ENCODE assay signal across 17 cellular contexts in the genomic region with DNA sequence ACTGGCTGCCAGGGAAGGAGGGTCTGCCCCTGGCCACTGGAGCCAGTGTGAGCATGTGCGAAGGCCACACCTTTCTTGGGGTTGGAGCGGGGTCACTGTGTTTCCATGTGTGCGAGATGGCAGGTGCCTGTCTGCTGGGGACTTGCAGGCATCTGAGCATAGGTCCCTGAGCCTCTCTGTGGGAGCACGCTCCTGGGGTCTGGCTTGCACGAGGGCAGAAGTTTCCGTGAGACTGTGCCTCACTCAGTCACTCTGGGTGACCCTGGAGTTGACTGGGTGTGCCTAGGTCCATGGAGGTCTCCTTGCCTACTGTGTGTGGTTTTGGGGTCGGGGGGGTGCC. TPM values are rescaled to one million over a fixed set of nuclear protein-coding genes. Genes with fewer than 3 reads are reported as not detected.
A peak's percentile ranks its signal among the peaks of the same experiment; 100 is the strongest.
DNase-seq lines count a peak whose midpoint lies in the region; ATAC-seq and TF ChIP-seq lines count a peak whose summit lies in the region.
"Had no signal": no experiment of that assay in that cellular context is flagged by ENCODE, and none has a peak within 500 bp of the region (broad histone marks: within the 10 kb centered on the region; RNA-seq: fewer than 3 reads in every experiment).

No MANE protein-coding gene starts in this region.

- H3K4me3 ChIP-seq in HEK293 (ENCODE audit: low read depth, low read length) (no peak overlapping the region), breast epithelium (peak overlapping the region in 2 of 3 donors; percentile 14 to 59), thyroid gland (replicated peaks in 1 of 3) (no peak overlapping the region)
- H3K4me3 ChIP-seq: PC-9, sigmoid colon had no signal

- peaks cover 3 to 6% of the 10 kb centered on the region in 2 experiments; a peak in 2 of 3 replicates for H3K36me3 ChIP-seq in HEK293 (ENCODE audit: control insufficient read depth in 2 of 2, insufficient read depth in 1 of 2, low read length in 2 of 2)
- H3K36me3 ChIP-seq in breast epithelium: no peaks in the 10 kb centered on the region
- no peaks in the 10 kb centered on the region for H3K36me3 ChIP-seq in thyroid gland

- H3K27me3 Mint-ChIP-seq in mesothelial cell of epicardium (ENCODE audit: low read depth): no peaks in the 10 kb centered on the region
- H3K27me3 Mint-ChIP-seq: activated CD8-positive, alpha-beta memory T cell treated with anti-CD3 and anti-CD28 coated beads, Interleukin-2, amount 10 ng/mL, durations not matched to agents 7 days and 5 days; CD4-positive, alpha-beta T cell had no signal

- peaks cover 23% of the 10 kb centered on the region for H3K4me1 ChIP-seq in HEK293 (ENCODE audit: control insufficient read depth, insufficient read depth, low read length)
- H3K4me1 ChIP-seq in breast epithelium: peaks cover 45 to 63% of the 10 kb centered on the region in 2 donors
- peaks cover 39 to 70% of the 10 kb centered on the region in 2 donors for H3K4me1 ChIP-seq in thyroid gland

- H3K4me3 Mint-ChIP-seq in mesothelial cell of epicardium: peak overlapping the region; percentile 54
- H3K4me3 Mint-ChIP-seq: activated CD8-positive, alpha-beta memory T cell treated with anti-CD3 and anti-CD28 coated beads, Interleukin-2, amount 10 ng/mL, durations not matched to agents 7 days and 5 days; CD4-positive, alpha-beta T cell; stimulated activated effector memory CD8-positive, alpha-beta T cell treated with anti-CD3 and anti-CD28 coated beads, Interleukin-12 subunit alpha, Interleukin-12 subunit beta, amount 100 ng/mL, for 72 hours had no signal

- 60 to 72% methylated on average over 2 to 4 of the region's 7 CpGs for WGBS in thyroid gland, 2 donors

- H3K4me1 Mint-ChIP-seq in mesothelial cell of epicardium: peaks cover 60% of the 10 kb centered on the region

- POLR2A ChIA-PET in HEK293 (lab: Yijun Ruan, JAX): interaction anchor here (1.0 kb wide), 1 partner anchor 28 kb away, joined by 3 read pairs; no protein-coding TSS in a partner anchor

- ATAC-seq in HG02840 (IDR thresholded peaks at IDR 0.05; ENCODE audit: low FRiP score, unreplicated experiment) (no peak), HG03469 (IDR thresholded peaks at IDR 0.05; ENCODE audit: unreplicated experiment) (no peak)
- ATAC-seq: activated CD8-positive, alpha-beta memory T cell treated with anti-CD3 and anti-CD28 coated beads, Interleukin-2, amount 10 ng/mL, durations not matched to agents 7 days and 5 days; stimulated activated effector memory CD8-positive, alpha-beta T cell treated with anti-CD3 and anti-CD28 coated beads, Interleukin-12 subunit alpha, Interleukin-12 subunit beta, amount 100 ng/mL, for 72 hours had no signal

- H3K36me3 Mint-ChIP-seq in mesothelial cell of epicardium: peaks cover 3% of the 10 kb centered on the region
- H3K36me3 Mint-ChIP-seq: activated CD8-positive, alpha-beta memory T cell treated with anti-CD3 and anti-CD28 coated beads, Interleukin-2, amount 10 ng/mL, durations not matched to agents 7 days and 5 days had no signal

- TF ChIP-seq CTCF in HEK293 (tag by site-specific recombination; IDR thresholded peaks at IDR 0.05) (no peak), breast epithelium (IDR thresholded peaks at IDR 0.05) (no peak), mesothelial cell of epicardium (IDR thresholded peaks at IDR 0.05; ENCODE audit: unreplicated experiment) (no peak), thyroid gland (IDR thresholded peaks at IDR 0.05) (no peak)

- peak overlapping the region; percentile 92 for H3K27ac Mint-ChIP-seq in mesothelial cell of epicardium
- H3K27ac Mint-ChIP-seq: activated CD8-positive, alpha-beta memory T cell treated with anti-CD3 and anti-CD28 coated beads, Interleukin-2, amount 10 ng/mL, durations not matched to agents 7 days and 5 days; CD4-positive, alpha-beta T cell; stimulated activated effector memory CD8-positive, alpha-beta T cell treated with anti-CD3 and anti-CD28 coated beads, Interleukin-12 subunit alpha, Interleukin-12 subunit beta, amount 100 ng/mL, for 72 hours had no signal

- H3K27ac ChIP-seq in HEK293 (ENCODE audit: extremely low read depth, low read depth, low read length) (no peak overlapping the region; the same call in 1 of the 2 replicates), breast epithelium (peak overlapping the region; percentile 84), thyroid gland (peak overlapping the region; percentile 55 to 78 (median 68))
- H3K27ac ChIP-seq: PC-9 had no signal

- H3K27me3 ChIP-seq in breast epithelium (no peaks in the 10 kb centered on the region), thyroid gland (no peaks in the 10 kb centered on the region)
- H3K27me3 ChIP-seq: sigmoid colon had no signal

- intact Hi-C loops in breast epithelium (cut with DNase I; ENCODE audit: low total_unique reads) (no loop called here), thyroid gland (cut with DNase I) (no loop called here)

- H3K9me3 ChIP-seq in HEK293 (ENCODE audit: control insufficient read depth, insufficient read depth, low read depth, low read length) (no peaks in the 10 kb centered on the region), breast epithelium (no peaks in the 10 kb centered on the region), thyroid gland (no peaks in the 10 kb centered on the region)
- H3K9me3 ChIP-seq: sigmoid colon had no signal

- CTCF ChIA-PET in HEK293 (lab: Yijun Ruan, JAX): no interaction called here

- DNase-seq in breast epithelium (ENCODE audit: low spot score in 2 of 2) (no peak), mesothelial cell of epicardium (ENCODE audit: low spot score in 2 of 2, unreplicated experiment in 2 of 2) (no peak), thyroid gland (no peak), EL (no peak)
- DNase-seq: activated CD4-positive, CD25-positive, alpha-beta regulatory T cell; activated CD8-positive, alpha-beta memory T cell treated with anti-CD3 and anti-CD28 coated beads, Interleukin-2, amount 10 ng/mL, durations not matched to agents 7 days and 5 days; CD4-positive, alpha-beta T cell; NCI-H187 treated with DMSO at 0.1 percent for 48 hours; sigmoid colon; SW 1271 had no signal

- no peak for TF ChIP-seq POLR2A in breast epithelium (IDR thresholded peaks at IDR 0.05)
- no peak for TF ChIP-seq POLR2A in thyroid gland (IDR thresholded peaks at IDR 0.05)

- H3K9me3 Mint-ChIP-seq in mesothelial cell of epicardium: no peaks in the 10 kb centered on the region
- H3K9me3 Mint-ChIP-seq: CD4-positive, alpha-beta T cell; stimulated activated effector memory CD8-positive, alpha-beta T cell treated with anti-CD3 and anti-CD28 coated beads, Interleukin-12 subunit alpha, Interleukin-12 subunit beta, amount 100 ng/mL, for 72 hours had no signal

TF ChIP-seq in HEK293, 187 proteins besides CTCF, POLR2A, EP300 and RAD21 (continues in another document):
- TF ChIP-seq, protein P1, sequence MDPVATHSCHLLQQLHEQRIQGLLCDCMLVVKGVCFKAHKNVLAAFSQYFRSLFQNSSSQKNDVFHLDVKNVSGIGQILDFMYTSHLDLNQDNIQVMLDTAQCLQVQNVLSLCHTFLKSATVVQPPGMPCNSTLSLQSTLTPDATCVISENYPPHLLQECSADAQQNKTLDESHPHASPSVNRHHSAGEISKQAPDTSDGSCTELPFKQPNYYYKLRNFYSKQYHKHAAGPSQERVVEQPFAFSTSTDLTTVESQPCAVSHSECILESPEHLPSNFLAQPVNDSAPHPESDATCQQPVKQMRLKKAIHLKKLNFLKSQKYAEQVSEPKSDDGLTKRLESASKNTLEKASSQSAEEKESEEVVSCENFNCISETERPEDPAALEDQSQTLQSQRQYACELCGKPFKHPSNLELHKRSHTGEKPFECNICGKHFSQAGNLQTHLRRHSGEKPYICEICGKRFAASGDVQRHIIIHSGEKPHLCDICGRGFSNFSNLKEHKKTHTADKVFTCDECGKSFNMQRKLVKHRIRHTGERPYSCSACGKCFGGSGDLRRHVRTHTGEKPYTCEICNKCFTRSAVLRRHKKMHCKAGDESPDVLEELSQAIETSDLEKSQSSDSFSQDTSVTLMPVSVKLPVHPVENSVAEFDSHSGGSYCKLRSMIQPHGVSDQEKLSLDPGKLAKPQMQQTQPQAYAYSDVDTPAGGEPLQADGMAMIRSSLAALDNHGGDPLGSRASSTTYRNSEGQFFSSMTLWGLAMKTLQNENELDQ (tag by site-specific recombination; IDR thresholded peaks at IDR 0.05; ENCODE audit: low read depth): no peak
- 0 out of 2 replicates have a peak, but pooled peaks have one; percentile 12 for TF ChIP-seq ZNF266 (tag by site-specific recombination; IDR thresholded peaks at IDR 0.05; ENCODE audit: low read depth)

RNA-seq across cellular contexts. Expression of a gene that starts 31.3 kb away (rescaled TPM):
- 10 to 100 TPM in 2 of 3 donors, 1 to 10 TPM in 1; 3.5 to 12.0 (median 10.2) TPM for total RNA-seq in breast epithelium
- 101 to 103 TPM (median 102 TPM) in 3 replicates for total RNA-seq in mesothelial cell of epicardium
- total RNA-seq in thyroid gland: 10 to 100 TPM; 12.4 to 24.9 (median 23.2) TPM

RNA-seq across cellular contexts. Expression of a gene that starts 39.9 kb away (rescaled TPM):
- total RNA-seq in breast epithelium (1 to 10 TPM in 1 of 3 donors, under 1 TPM in 1, not detected in 1; 0.66 to 2.9 TPM), mesothelial cell of epicardium (11.7 to 14.8 TPM (median 12.2 TPM) in 3 replicates), thyroid gland (under 1 TPM in 3 of 4 donors, not detected in 1; 0.45 to 0.81 (median 0.78) TPM)
- total RNA-seq: activated CD8-positive, alpha-beta memory T cell treated with anti-CD3 and anti-CD28 coated beads, Interleukin-2, amount 10 ng/mL, durations not matched to agents 7 days and 5 days; CD4-positive, alpha-beta T cell; liver had no signal

RNA-seq across cellular contexts. Expression of a gene that starts 47.2 kb away (rescaled TPM):
- total RNA-seq in breast epithelium (not detected), mesothelial cell of epicardium (not detected in 3 replicates), thyroid gland (not detected)
- total RNA-seq: activated CD8-positive, alpha-beta memory T cell treated with anti-CD3 and anti-CD28 coated beads, Interleukin-2, amount 10 ng/mL, durations not matched to agents 7 days and 5 days; CD4-positive, alpha-beta T cell; liver; NCI-H460; PC-9; sigmoid colon had no signal

Comparison
In these comparisons a context has a peak if more than half of its experiments do, and no peak if none do; other contexts are left out.
1. H3K4me3 ChIP-seq: peak in breast epithelium (2 of 3); none in HEK293 (single experiment) and thyroid gland (0 of 3).